In the genomic region with DNA sequence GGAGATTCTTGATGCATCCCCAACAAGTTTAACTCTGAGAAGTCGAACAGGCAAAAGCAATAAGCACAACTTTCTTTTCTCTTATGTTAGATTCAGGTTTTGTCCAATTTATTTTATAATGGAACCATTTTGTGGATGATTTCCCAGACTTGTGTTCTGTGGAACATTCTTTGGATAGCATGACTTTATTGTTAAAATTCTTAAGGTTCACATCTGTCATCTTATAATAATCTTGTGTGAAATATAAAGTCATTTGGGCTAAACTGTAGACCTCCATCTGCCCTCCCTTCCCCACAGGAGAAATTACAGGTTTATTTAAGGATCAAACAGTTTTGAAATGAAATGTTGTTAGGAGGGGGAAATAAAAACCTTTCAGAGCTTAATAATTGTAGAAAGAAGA, we compare ENCODE assay signal across 22 cellular contexts.
DNase-seq lines count a peak whose midpoint lies in the region; ATAC-seq and TF ChIP-seq lines count a peak whose summit lies in the region.
"Had no signal": no experiment of that assay in that cellular context is flagged by ENCODE, and none has a peak within 500 bp of the region (broad histone marks: within the 10 kb centered on the region; RNA-seq: fewer than 3 reads in every experiment).

No MANE protein-coding gene starts in this region.

- H3K4me3 Mint-ChIP-seq in activated naive CD8-positive, alpha-beta T cell: no peak overlapping the region
- no peak overlapping the region for H3K4me3 Mint-ChIP-seq in activated naive CD8-positive, alpha-beta T cell treated with anti-CD3 and anti-CD28 coated beads, Interleukin-2, amount 50 U/mL, for 24 hours
- no peak overlapping the region for H3K4me3 Mint-ChIP-seq in nephron progenitor cell

- no peaks in the 10 kb centered on the region for H3K27me3 Mint-ChIP-seq in activated naive CD8-positive, alpha-beta T cell
- H3K27me3 Mint-ChIP-seq in activated naive CD8-positive, alpha-beta T cell treated with anti-CD3 and anti-CD28 coated beads, Interleukin-2, amount 50 U/mL, for 24 hours: no peaks in the 10 kb centered on the region
- no peaks in the 10 kb centered on the region for H3K27me3 Mint-ChIP-seq in nephron progenitor cell (ENCODE audit: low read depth, poor library complexity)

- peaks cover 0 to 3% of the 10 kb centered on the region in 2 donors for H3K4me1 ChIP-seq in uterus

- TF ChIP-seq POLR2A in uterus (IDR thresholded peaks at IDR 0.05): no peak

- peaks cover 26% of the 10 kb centered on the region for H3K4me1 Mint-ChIP-seq in activated naive CD8-positive, alpha-beta T cell (ENCODE audit: low read depth)
- H3K4me1 Mint-ChIP-seq in activated naive CD8-positive, alpha-beta T cell treated with anti-CD3 and anti-CD28 coated beads, Interleukin-2, amount 50 U/mL, for 24 hours: peaks cover 27% of the 10 kb centered on the region
- H3K4me1 Mint-ChIP-seq in nephron progenitor cell: peaks cover 34% of the 10 kb centered on the region

- TF ChIP-seq CTCF in astrocyte of the cerebellum (IDR thresholded peaks at IDR 0.05; ENCODE audit: low read depth, low read length, missing control alignments) (no peak), nephron progenitor cell (IDR thresholded peaks at IDR 0.05) (no peak), uterus (IDR thresholded peaks at IDR 0.05) (no peak)

- intact Hi-C loops in uterus (cut with DNase I; ENCODE audit: low total_unique reads): no loop called here

- in situ Hi-C loops in astrocyte of the cerebellum (cut with HindIII; ENCODE audit: low sequenced_read_pairs): no loop called here

- H3K27ac Mint-ChIP-seq in activated naive CD8-positive, alpha-beta T cell: peak overlapping the region; percentile 34
- H3K27ac Mint-ChIP-seq in activated naive CD8-positive, alpha-beta T cell treated with anti-CD3 and anti-CD28 coated beads, Interleukin-2, amount 50 U/mL, for 24 hours: no peak overlapping the region
- H3K27ac Mint-ChIP-seq in nephron progenitor cell: peak overlapping the region; percentile 32

- no peaks in the 10 kb centered on the region for H3K36me3 ChIP-seq in uterus

- H3K36me3 Mint-ChIP-seq in activated naive CD8-positive, alpha-beta T cell: peaks cover 4% of the 10 kb centered on the region
- no peaks in the 10 kb centered on the region for H3K36me3 Mint-ChIP-seq in activated naive CD8-positive, alpha-beta T cell treated with anti-CD3 and anti-CD28 coated beads, Interleukin-2, amount 50 U/mL, for 24 hours (ENCODE audit: low read depth)
- H3K36me3 Mint-ChIP-seq in nephron progenitor cell (ENCODE audit: low read depth): peaks cover 4% of the 10 kb centered on the region

- DNase-seq in activated naive CD8-positive, alpha-beta T cell treated with anti-CD3 and anti-CD28 coated beads, Interleukin-2, amount 50 U/mL, for 24 hours: no peak
- peak; percentile 18 for DNase-seq in astrocyte of the cerebellum (ENCODE audit: low read depth)
- DNase-seq in nephron progenitor cell: no peak
- DNase-seq in uterus: no peak
- DNase-seq in NCI-H128 (lab: John Stamatoyannopoulos, UW; ENCODE audit: unreplicated experiment): no peak
- DNase-seq in NCI-H526 treated with DMSO at 0.1 percent for 48 hours (lab: John Stamatoyannopoulos, UW): no peak
- DNase-seq in GM19240 (ENCODE audit: insufficient read length, low spot score): no peak
- DNase-seq: Caco-2, DMS153, EL, KBM-7, NCI-H1105, NCI-H187, NCI-H2107, NCI-H510A, NCI-H774, OCI-M1, SHP77 treated with DMSO at 0.1 percent for 48 hours had no signal

- H3K9me3 ChIP-seq in uterus: no peaks in the 10 kb centered on the region
- H3K9me3 ChIP-seq: Caco-2 had no signal

- H3K27ac ChIP-seq in uterus: peak overlapping the region; percentile 43 to 59
- H3K27ac ChIP-seq: 22Rv1 had no signal

- H3K4me3 ChIP-seq in astrocyte of the cerebellum (ENCODE audit: low read depth, low read length) (no peak overlapping the region), uterus (no peak overlapping the region)
- H3K4me3 ChIP-seq: GM12878 had no signal

- no peak for ATAC-seq in activated naive CD8-positive, alpha-beta T cell treated with anti-CD3 and anti-CD28 coated beads, Interleukin-2, amount 50 U/mL, for 24 hours
- ATAC-seq: GM12878, HepG2 had no signal

- H3K9me3 Mint-ChIP-seq in activated naive CD8-positive, alpha-beta T cell (ENCODE audit: low read depth): no peaks in the 10 kb centered on the region
- peaks cover 5% of the 10 kb centered on the region for H3K9me3 Mint-ChIP-seq in activated naive CD8-positive, alpha-beta T cell treated with anti-CD3 and anti-CD28 coated beads, Interleukin-2, amount 50 U/mL, for 24 hours
- peaks cover 5% of the 10 kb centered on the region for H3K9me3 Mint-ChIP-seq in nephron progenitor cell

- H3K27me3 ChIP-seq in uterus: no peaks in the 10 kb centered on the region
